ENCODE assay signal across 8 cellular contexts in the genomic region with DNA sequence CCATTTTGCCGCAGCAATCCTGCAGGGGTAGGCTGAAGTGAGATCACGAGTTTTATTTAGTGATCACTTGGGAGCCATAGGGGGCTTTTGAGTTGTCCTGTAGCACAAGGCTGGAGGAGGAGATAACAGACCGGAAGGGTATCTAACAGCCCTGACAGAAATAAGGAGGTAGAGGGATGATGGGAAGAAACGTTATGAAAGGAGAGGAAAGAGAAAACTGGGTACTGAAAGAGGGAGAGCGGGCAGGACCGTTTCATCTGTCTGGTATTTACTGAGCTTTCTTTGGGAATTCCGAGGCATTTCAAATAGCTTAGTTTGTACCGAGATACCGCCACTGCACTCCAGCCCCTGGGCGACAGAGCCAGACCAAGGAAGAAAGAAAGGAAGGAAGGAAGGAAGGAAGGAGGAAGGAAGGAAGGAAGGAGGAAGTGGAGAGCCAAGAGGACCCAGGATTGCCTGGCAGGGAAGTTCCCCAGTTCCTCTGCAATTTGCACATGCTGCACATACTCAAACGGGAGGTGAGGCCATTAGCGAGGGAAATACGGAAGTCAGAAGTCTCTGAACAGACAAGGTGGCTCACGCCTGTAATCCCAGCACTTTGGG. TPM values are rescaled to one million over a fixed set of nuclear protein-coding genes. Genes with fewer than 3 reads are reported as not detected.
DNase-seq lines count a peak whose midpoint lies in the region; ATAC-seq and TF ChIP-seq lines count a peak whose summit lies in the region.

No MANE protein-coding gene starts in this region.

- peak overlapping the region; percentile 40 for H3K27ac Mint-ChIP-seq in MCF 10A (ENCODE audit: low read depth, unreplicated experiment)

- H3K4ac ChIP-seq in IMR-90 (ENCODE audit: low read depth, low read length) = no peak overlapping the region

- H4K20me1 ChIP-seq in IMR-90 (ENCODE audit: insufficient read depth, low read length) = no peaks in the 10 kb centered on the region

- no peak overlapping the region for H4K5ac ChIP-seq in IMR-90 (ENCODE audit: low read depth, low read length)

- peaks cover 29% of the 10 kb centered on the region for H3K27me3 ChIP-seq in IMR-90 (ENCODE audit: control insufficient read depth, insufficient read depth, low read length)
- no peaks in the 10 kb centered on the region for H3K27me3 ChIP-seq in muscle layer of colon (ENCODE audit: control insufficient read depth in 1 of 2, insufficient read depth in 2 of 2, low read length in 2 of 2)

- no peak for TF ChIP-seq CTCF in IMR-90 (conservative IDR thresholded peaks at IDR 0.05; ENCODE audit: low read depth, low read length)
- TF ChIP-seq CTCF in MCF 10A (IDR thresholded peaks at IDR 0.05; ENCODE audit: unreplicated experiment) = no peak

- H3K56ac ChIP-seq in IMR-90 (ENCODE audit: extremely low read depth, insufficient read depth, low read length) = no peak overlapping the region

- no peak overlapping the region for H3K4me3 ChIP-seq in IMR-90 (ENCODE audit: insufficient read depth, low read depth, low read length)
- H3K4me3 ChIP-seq in muscle layer of colon (ENCODE audit: low read depth in 1 of 2, low read length in 2 of 2) = peak overlapping the region; percentile 80 to 92

- no peaks in the 10 kb centered on the region for H3K36me3 ChIP-seq in IMR-90 (ENCODE audit: control insufficient read depth, insufficient read depth, low read length)
- H3K36me3 ChIP-seq in muscle layer of colon (ENCODE audit: insufficient read depth, low read length) = peaks cover 6% of the 10 kb centered on the region

- H3K27me3 Mint-ChIP-seq in MCF 10A (ENCODE audit: insufficient read depth, unreplicated experiment) = peaks cover 16% of the 10 kb centered on the region

- in situ Hi-C loops in IMR-90 (cut with MboI; ENCODE audit: low sequenced_read_pairs) = no loop called here

- TF ChIP-seq RAD21 in IMR-90 (IDR thresholded peaks at IDR 0.05; ENCODE audit: low read length) = no peak

- H2AK9ac ChIP-seq in IMR-90 (replicated peaks; ENCODE audit: low read depth, low read length, poor library complexity) = no peak overlapping the region

- ATAC-seq in IMR-90 (ENCODE audit: low read depth) (no peak; the same call in 1 of the 2 replicates), HG03097 (IDR thresholded peaks at IDR 0.05; ENCODE audit: low FRiP score, unreplicated experiment) (no peak), GM21528 (IDR thresholded peaks at IDR 0.05; ENCODE audit: low FRiP score, unreplicated experiment) (no peak)

- no peak overlapping the region for H2BK20ac ChIP-seq in IMR-90 (ENCODE audit: low read depth, low read length)

- no peaks in the 10 kb centered on the region for H3K79me1 ChIP-seq in IMR-90 (ENCODE audit: low read depth in 1 of 2, low read length in 2 of 2)

- BruUV-seq in IMR-90 (replicated peaks; lab: Mats Ljungman, UMichigan) (no TSS peak), MCF 10A (replicated peaks; lab: Mats Ljungman, UMichigan) (no TSS peak)

- CTCF ChIA-PET in IMR-90 (lab: Yijun Ruan, JAX) (interaction anchor here (1.1 kb wide), 1 partner anchor 14 kb away, joined by 4 read pairs; no protein-coding TSS in a partner anchor), MCF 10A (lab: Yijun Ruan, JAX) (interaction anchor here (0.6 to 3.4 kb wide), 13 partner anchors 9 to 277 kb away, joined by 3 to 16 read pairs (median 3); partner anchors contain the start of gene PITHD1)

- H3K4me1 Mint-ChIP-seq in MCF 10A (ENCODE audit: insufficient read depth, unreplicated experiment) = peaks cover 30% of the 10 kb centered on the region

- H4K91ac ChIP-seq in IMR-90 (ENCODE audit: insufficient read depth, low read depth, low read length) = no peak overlapping the region

- no peaks in the 10 kb centered on the region for H3K4me1 ChIP-seq in IMR-90 (ENCODE audit: control insufficient read depth, insufficient read depth, low read length)
- H3K4me1 ChIP-seq in muscle layer of colon (ENCODE audit: insufficient read depth, low read length) = peaks cover 11% of the 10 kb centered on the region

- TF ChIP-seq POLR2A in IMR-90 (IDR thresholded peaks at IDR 0.05; ENCODE audit: low read depth, low read length) = no peak

- 58% methylated on average over 4 of the region's 14 CpGs; no CpG with 5 or more reads in 1 of the 2 experiments for WGBS in IMR-90 (ENCODE audit: extremely low coverage in 2 of 2, insufficient read length in 1 of 2), 2 experiments

- H3K4me3 Mint-ChIP-seq in MCF 10A (ENCODE audit: unreplicated experiment) = peak overlapping the region; percentile 70

- no peak overlapping the region for H3K27ac ChIP-seq in IMR-90 (ENCODE audit: insufficient read depth, low read length)
- peak overlapping the region; percentile 62 for H3K27ac ChIP-seq in muscle layer of colon (ENCODE audit: low read depth, low read length)

- peak overlapping the region; percentile 96 for H2AFZ ChIP-seq in IMR-90 (replicated peaks; ENCODE audit: low read length, poor library complexity)

- H4K8ac ChIP-seq in IMR-90 (ENCODE audit: low read depth in 2 of 2, low read length in 2 of 2) = no peak overlapping the region; a peak in 1 of 4 replicates

- intact Hi-C loops in IMR-90 (cut with micrococcal nuclease) = loop anchor here (1.0 kb wide), 2 partner anchors 60 to 97 kb away; no protein-coding TSS in a partner anchor
- intact Hi-C loops in MCF 10A (cut with micrococcal nuclease) = loop anchor here (1.0 kb wide), 1 partner anchor 60 kb away; no protein-coding TSS in a partner anchor

- H2BK15ac ChIP-seq in IMR-90 (ENCODE audit: low read depth, low read length) = no peak overlapping the region

- H3K4me2 ChIP-seq in IMR-90 (ENCODE audit: low read depth, low read length) = peak overlapping the region; percentile 82

- peaks cover 4% of the 10 kb centered on the region for H3K36me3 Mint-ChIP-seq in MCF 10A (ENCODE audit: insufficient read depth, unreplicated experiment)

- no peaks in the 10 kb centered on the region for H3K9me1 ChIP-seq in IMR-90 (ENCODE audit: insufficient read depth, low read length)

- dilution Hi-C loops in IMR-90 (cut with HindIII; ENCODE audit: low sequenced_read_pairs, unreplicated experiment) = no loop called here

- H3K9me3 Mint-ChIP-seq in MCF 10A (ENCODE audit: unreplicated experiment) = no peaks in the 10 kb centered on the region

- H2BK120ac ChIP-seq in IMR-90 (ENCODE audit: low read depth, low read length) = no peak overlapping the region

- H3K18ac ChIP-seq in IMR-90 (ENCODE audit: low read depth, low read length) = no peak overlapping the region

- H3K14ac ChIP-seq in IMR-90 (replicated peaks; ENCODE audit: low read depth, low read length) = no peak overlapping the region

- no peak overlapping the region for H3K23ac ChIP-seq in IMR-90 (ENCODE audit: low read depth, low read length)

- POLR2A ChIA-PET in IMR-90 (lab: Charles Lee; ENCODE audit: unreplicated experiment) = no interaction called here
- POLR2A ChIA-PET in MCF 10A (lab: Yijun Ruan, JAX) = interaction anchor here (0.6 to 1.1 kb wide), 3 partner anchors 18 to 76 kb away, joined by 3 to 4 read pairs (median 4); partner anchors contain the start of gene HMGCL

- H2BK5ac ChIP-seq in IMR-90 (ENCODE audit: low read depth, low read length, poor library complexity, severe bottlenecking) = no peak overlapping the region

- H3K9me3 ChIP-seq in IMR-90 (ENCODE audit: control insufficient read depth, insufficient read depth, low read length) = no peaks in the 10 kb centered on the region; the same call in 1 of the 2 replicates
- H3K9me3 ChIP-seq in muscle layer of colon (ENCODE audit: low read length) = no peaks in the 10 kb centered on the region

- H2AK5ac ChIP-seq in IMR-90 (ENCODE audit: low read depth, low read length) = no peak overlapping the region

- DNase-seq in COR-L47 (lab: John Stamatoyannopoulos, UW) = peak; percentile 12
- no peak for DNase-seq in IMR-90
- DNase-seq in MCF 10A (ENCODE audit: unreplicated experiment) = no peak
- DNase-seq in ecto neural progenitor cell (ENCODE audit: low spot score) = no peak
- no peak for DNase-seq in stimulated activated naive CD4-positive, alpha-beta T cell treated with Interleukin-2 at 50 U/mL for 16 hours (lab: John Stamatoyannopoulos, UW)

- H3K9ac ChIP-seq in IMR-90 (ENCODE audit: low read depth, low read length) (no peak overlapping the region), muscle layer of colon (ENCODE audit: low read length) (peak overlapping the region; percentile 58)

TF ChIP-seq in IMR-90, 13 proteins besides CTCF, POLR2A, EP300 and RAD21 (continues in another document):
- no peak for TF ChIP-seq RCOR1 (IDR thresholded peaks at IDR 0.05; ENCODE audit: insufficient replicate concordance, low read length)
- no peak for TF ChIP-seq SMC3 (IDR thresholded peaks at IDR 0.05; ENCODE audit: low read depth, low read length)
- no peak for TF ChIP-seq MAFK (IDR thresholded peaks at IDR 0.05; ENCODE audit: low read depth, low read length)
- TF ChIP-seq BHLHE40 (IDR thresholded peaks at IDR 0.05; ENCODE audit: low read depth, low read length) = no peak
- no peak for TF ChIP-seq FOS (IDR thresholded peaks at IDR 0.05; ENCODE audit: low read depth, low read length)
- TF ChIP-seq, protein P1, sequence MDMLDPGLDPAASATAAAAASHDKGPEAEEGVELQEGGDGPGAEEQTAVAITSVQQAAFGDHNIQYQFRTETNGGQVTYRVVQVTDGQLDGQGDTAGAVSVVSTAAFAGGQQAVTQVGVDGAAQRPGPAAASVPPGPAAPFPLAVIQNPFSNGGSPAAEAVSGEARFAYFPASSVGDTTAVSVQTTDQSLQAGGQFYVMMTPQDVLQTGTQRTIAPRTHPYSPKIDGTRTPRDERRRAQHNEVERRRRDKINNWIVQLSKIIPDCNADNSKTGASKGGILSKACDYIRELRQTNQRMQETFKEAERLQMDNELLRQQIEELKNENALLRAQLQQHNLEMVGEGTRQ (IDR thresholded peaks at IDR 0.05; ENCODE audit: low read depth, low read length) = no peak
- no peak for TF ChIP-seq RFX5 (IDR thresholded peaks at IDR 0.05; ENCODE audit: low read depth, low read length)

RNA-seq across cellular contexts. Expression of gene FUCA1, which starts 0.9 kb away (rescaled TPM):
- total RNA-seq in IMR-90 (2012; rRNA removed) (2.8 and 2.9 TPM in 2 replicates), MCF 10A (2022) (7.9 and 8.6 TPM in 2 replicates)
- polyA plus RNA-seq in IMR-90 (2012; rRNA removed) = 2.5 and 3.5 TPM in 2 replicates
- polyA plus RNA-seq in IMR-90 (2012; cell fraction: cytosol; rRNA removed) = 1.7 and 2.7 TPM in 2 replicates
- 0.67 and 3.0 TPM in 2 replicates for polyA plus RNA-seq in IMR-90 (2012; cell fraction: nucleus; rRNA removed; ENCODE audit: low replicate concordance)

RNA-seq across cellular contexts. Expression of gene HMGCL, which starts 43.7 kb away (rescaled TPM):
- total RNA-seq in IMR-90 (2012; rRNA removed) (31.9 and 33.5 TPM in 2 replicates), MCF 10A (2022) (30.4 and 39.3 TPM in 2 replicates)
- polyA plus RNA-seq in IMR-90 (2012; rRNA removed) = 25.3 and 30.6 TPM in 2 replicates
- 15.7 and 28.3 TPM in 2 replicates for polyA plus RNA-seq in IMR-90 (2012; cell fraction: cytosol; rRNA removed)
- 17.3 and 23.9 TPM in 2 replicates for polyA plus RNA-seq in IMR-90 (2012; cell fraction: nucleus; rRNA removed; ENCODE audit: low replicate concordance)

RNA-seq across cellular contexts. Expression of gene CNR2, which starts 44.2 kb away (rescaled TPM):
- not detected in 2 replicates for total RNA-seq in IMR-90 (2012; rRNA removed)
- polyA plus RNA-seq in IMR-90 (2012; rRNA removed) = not detected in 2 replicates
- not detected in 2 replicates for polyA plus RNA-seq in IMR-90 (2012; cell fraction: cytosol; rRNA removed)
- not detected in 2 replicates for polyA plus RNA-seq in IMR-90 (2012; cell fraction: nucleus; rRNA removed; ENCODE audit: low replicate concordance)
- not detected in 2 replicates for total RNA-seq in MCF 10A (2022)
